Comparison of ENCODE assay signal across 24 cellular contexts in genomic region chr16:80253741-80254140, GRCh38.
"Had no signal": no experiment of that assay in that cellular context is flagged by ENCODE, and none has a peak within 500 bp of the region (broad histone marks: within the 10 kb centered on the region; RNA-seq: fewer than 3 reads in every experiment).

No MANE protein-coding gene starts in this region.

- H3K9me3 Mint-ChIP-seq: activated CD4-positive, alpha-beta T cell treated with anti-CD3 and anti-CD28 coated beads, Interleukin-2, amount 10 ng/mL, durations not matched to agents 7 days and 5 days; activated naive CD4-positive, alpha-beta T cell treated with anti-CD3 and anti-CD28 coated beads, Interleukin-2, amount 10 ng/mL, durations not matched to agents 7 days and 5 days; activated naive CD8-positive, alpha-beta T cell treated with anti-CD3 and anti-CD28 coated beads, Interleukin-2, amount 50 U/mL, for 24 hours; activated T-cell treated with anti-CD3 and anti-CD28 coated beads, Interleukin-2, amount 50 U/mL, for 4 hours; activated T-helper 1 cell treated with anti-CD3 and anti-CD28 coated beads, Interleukin-12 subunit alpha, Interleukin-12 subunit beta, Interleukin-2, Interleukin-4 antibody, amounts not matched to agents 30 ng/mL and 10 ng/mL and 1 ng/mL, durations not matched to agents 14 hours and 24 hours and 36 hours had no signal

- H3K27me3 Mint-ChIP-seq: activated naive CD4-positive, alpha-beta T cell treated with anti-CD3 and anti-CD28 coated beads, Interleukin-2, amount 10 ng/mL, durations not matched to agents 7 days and 5 days; activated naive CD8-positive, alpha-beta T cell treated with anti-CD3 and anti-CD28 coated beads, Interleukin-2, amount 50 U/mL, for 24 hours had no signal

- ATAC-seq: activated CD8-positive, alpha-beta T cell treated with anti-CD3 and anti-CD28 coated beads, Interleukin-2, amount 10 ng/mL, durations not matched to agents 7 days and 5 days; activated naive CD8-positive, alpha-beta T cell treated with anti-CD3 and anti-CD28 coated beads, Interleukin-2, amount 50 U/mL, for 24 hours; activated T-cell treated with anti-CD3 and anti-CD28 coated beads, Interleukin-2, amount 50 U/mL, for 4 hours; K562; Panc1 had no signal

- H3K4me1 Mint-ChIP-seq: activated CD4-positive, alpha-beta T cell treated with anti-CD3 and anti-CD28 coated beads, Interleukin-2, amount 10 ng/mL, durations not matched to agents 7 days and 5 days; activated naive CD4-positive, alpha-beta T cell treated with anti-CD3 and anti-CD28 coated beads, Interleukin-2, amount 10 ng/mL, durations not matched to agents 7 days and 5 days; activated naive CD8-positive, alpha-beta T cell treated with anti-CD3 and anti-CD28 coated beads, Interleukin-2, amount 50 U/mL, for 24 hours had no signal

- H3K27ac Mint-ChIP-seq: activated CD4-positive, alpha-beta T cell treated with anti-CD3 and anti-CD28 coated beads, Interleukin-2, amount 10 ng/mL, durations not matched to agents 7 days and 5 days; activated CD8-positive, alpha-beta T cell treated with anti-CD3 and anti-CD28 coated beads, Interleukin-2, amount 10 ng/mL, durations not matched to agents 7 days and 5 days; activated naive CD4-positive, alpha-beta T cell treated with anti-CD3 and anti-CD28 coated beads, Interleukin-2, amount 10 ng/mL, durations not matched to agents 7 days and 5 days; activated naive CD8-positive, alpha-beta T cell; activated naive CD8-positive, alpha-beta T cell treated with anti-CD3 and anti-CD28 coated beads, Interleukin-2, amount 50 U/mL, for 24 hours; activated T-helper 1 cell treated with anti-CD3 and anti-CD28 coated beads, Interleukin-12 subunit alpha, Interleukin-12 subunit beta, Interleukin-2, Interleukin-4 antibody, amounts not matched to agents 30 ng/mL and 10 ng/mL and 1 ng/mL, durations not matched to agents 14 hours and 24 hours and 36 hours had no signal

- DNase-seq: activated CD4-positive, alpha-beta T cell treated with anti-CD3 and anti-CD28 coated beads, Interleukin-2, amount 10 ng/mL, durations not matched to agents 7 days and 5 days; activated CD4-positive, alpha-beta T cell treated with anti-CD3 and anti-CD28 coated beads, Interleukin-2, amount 50 U/mL, for 48 hours; activated CD8-positive, alpha-beta T cell treated with anti-CD3 and anti-CD28 coated beads, Interleukin-2, amount 10 ng/mL, durations not matched to agents 7 days and 5 days; activated naive CD4-positive, alpha-beta T cell treated with anti-CD3 and anti-CD28 coated beads, Interleukin-2, amount 10 ng/mL, durations not matched to agents 7 days and 5 days; activated naive CD8-positive, alpha-beta T cell treated with anti-CD3 and anti-CD28 coated beads, Interleukin-2, amount 50 U/mL, for 24 hours; activated T-cell treated with anti-CD3 and anti-CD28 coated beads for 4 hours; activated T-cell treated with anti-CD3 and anti-CD28 coated beads, Interleukin-2, amount 50 U/mL, for 4 hours; brain microvascular endothelial cell; central memory CD4-positive, alpha-beta T cell; NCI-H1092 treated with DMSO at 0.1 percent for 48 hours; NCI-H1417 treated with DMSO at 0.1 percent for 48 hours; NCI-H187 treated with DMSO at 0.1 percent for 48 hours; NCI-H2081 treated with DMSO at 0.1 percent for 48 hours; NCI-H226; NCI-H446 treated with DMSO at 0.1 percent for 48 hours; NCI-H524; NCI-H69; SHP77; SJCRH30 had no signal

- H3K9me3 ChIP-seq: SJCRH30 had no signal

- H3K36me3 Mint-ChIP-seq: activated naive CD4-positive, alpha-beta T cell treated with anti-CD3 and anti-CD28 coated beads, Interleukin-2, amount 10 ng/mL, durations not matched to agents 7 days and 5 days; activated naive CD8-positive, alpha-beta T cell had no signal

- H3K4me3 Mint-ChIP-seq: activated CD4-positive, alpha-beta T cell treated with anti-CD3 and anti-CD28 coated beads, Interleukin-2, amount 10 ng/mL, durations not matched to agents 7 days and 5 days; activated CD8-positive, alpha-beta T cell treated with anti-CD3 and anti-CD28 coated beads, Interleukin-2, amount 10 ng/mL, durations not matched to agents 7 days and 5 days; activated naive CD4-positive, alpha-beta T cell treated with anti-CD3 and anti-CD28 coated beads, Interleukin-2, amount 10 ng/mL, durations not matched to agents 7 days and 5 days; activated naive CD8-positive, alpha-beta T cell; activated naive CD8-positive, alpha-beta T cell treated with anti-CD3 and anti-CD28 coated beads, Interleukin-2, amount 50 U/mL, for 24 hours; activated T-cell treated with anti-CD3 and anti-CD28 coated beads, Interleukin-2, amount 50 U/mL, for 4 hours; activated T-helper 1 cell treated with anti-CD3 and anti-CD28 coated beads, Interleukin-12 subunit alpha, Interleukin-12 subunit beta, Interleukin-2, Interleukin-4 antibody, amounts not matched to agents 30 ng/mL and 10 ng/mL and 1 ng/mL, durations not matched to agents 14 hours and 24 hours and 36 hours had no signal

- H3K36me3 ChIP-seq: brain microvascular endothelial cell, SJCRH30 had no signal

- H3K4me3 ChIP-seq: K562, SJCRH30, SK-N-MC had no signal

- H3K27ac ChIP-seq: brain microvascular endothelial cell, SJCRH30, SK-N-MC had no signal

- H3K27me3 ChIP-seq: brain microvascular endothelial cell, SJCRH30 had no signal

- H3K4me1 ChIP-seq: SJCRH30 had no signal
